In genomic region chr17:43393944-43394482, GRCh38 we compare ENCODE assay signal across 8 cellular contexts. TPM values are rescaled to one million over a fixed set of nuclear protein-coding genes. Genes with fewer than 3 reads are reported as not detected.
DNase-seq lines count a peak whose midpoint lies in the region; ATAC-seq and TF ChIP-seq lines count a peak whose summit lies in the region.

No MANE protein-coding gene starts in this region.

- TF ChIP-seq CTCF in activated B cell treated with CpG ODN at 0.5 μM for 24 hours (IDR thresholded peaks at IDR 0.05), result no peak
- peak; percentile 85 for TF ChIP-seq CTCF in cardiac fibroblast (IDR thresholded peaks at IDR 0.05; ENCODE audit: low read depth, low read length)

- no peaks in the 10 kb centered on the region for H3K9me3 Mint-ChIP-seq in activated B cell treated with CpG ODN at 0.5 μM for 24 hours

- peaks cover 2% of the 10 kb centered on the region for H3K36me3 Mint-ChIP-seq in activated B cell treated with CpG ODN at 0.5 μM for 24 hours (ENCODE audit: low read depth)

- peaks cover 42% of the 10 kb centered on the region for H3K4me1 Mint-ChIP-seq in activated B cell treated with CpG ODN at 0.5 μM for 24 hours

- peak overlapping the region; percentile 41 for H3K27ac Mint-ChIP-seq in activated B cell treated with CpG ODN at 0.5 μM for 24 hours

- intact Hi-C loops in activated B cell treated with CpG ODN at 0.5 μM for 24 hours (cut with micrococcal nuclease), result loop anchor here (1.0 to 10.0 kb wide), 4 partner anchors 26 to 1529 kb away; partner anchors contain the start of genes DHX8 and KLHL11

- H3K4me3 Mint-ChIP-seq in activated B cell treated with CpG ODN at 0.5 μM for 24 hours, result no peak overlapping the region

- no peak for TF ChIP-seq POLR2A in GM18505 (IDR thresholded peaks at IDR 0.05; ENCODE audit: borderline replicate concordance, extremely low read depth, insufficient read depth, insufficient read length)

- peak; percentile 35 for ATAC-seq in activated B cell treated with CpG ODN at 0.5 μM for 24 hours (ENCODE audit: low read depth)
- no peak for ATAC-seq in GM18505 (IDR thresholded peaks at IDR 0.05; ENCODE audit: unreplicated experiment)

- POLR2A ChIA-PET in activated B cell treated with CpG ODN at 0.5 μM for 24 hours (lab: Charles Lee), result interaction anchor here (0.6 to 8.4 kb wide), 7 partner anchors 22 to 955 kb away, joined by 3 to 117 read pairs (median 16); partner anchors contain the start of genes BECN1 and DHX8

- no peak overlapping the region for H3K4me3 ChIP-seq in cardiac fibroblast (replicated peaks in 1 of 2; ENCODE audit: low read depth in 2 of 2, low read length in 2 of 2)

- H3K27me3 Mint-ChIP-seq in activated B cell treated with CpG ODN at 0.5 μM for 24 hours, result no peaks in the 10 kb centered on the region

- CTCF ChIA-PET in activated B cell treated with CpG ODN at 0.5 μM for 24 hours (lab: Charles Lee), result interaction anchor here (0.6 to 7.3 kb wide), 16 partner anchors 9 to 499 kb away, joined by 3 to 110 read pairs (median 4); partner anchors contain the start of gene DHX8

- DNase-seq in A172 (ENCODE audit: low spot score), result peak; percentile 89
- DNase-seq in GM19240 (ENCODE audit: insufficient read length, low spot score), result peak; percentile 70
- DNase-seq in NCI-H2196 treated with DMSO at 0.1 percent for 48 hours (lab: John Stamatoyannopoulos, UW; ENCODE audit: unreplicated experiment), result peak; percentile 47
- peak; percentile 66 for DNase-seq in activated B cell treated with CpG ODN at 0.5 μM for 24 hours
- DNase-seq in cardiac fibroblast (ENCODE audit: low read depth in 2 of 2), result peak; percentile 91 to 94
- peak; percentile 92 for DNase-seq in islet precursor cell
- peak; percentile 86 for DNase-seq in stimulated activated CD4-positive, alpha-beta T cell treated with anti-CD3 and anti-CD28 coated beads, Interleukin-12 subunit alpha, Interleukin-12 subunit beta, amount 100 ng/mL, for 4 hours

RNA-seq across cellular contexts. Expression of gene ARL4D, which starts 4.8 kb away (rescaled TPM):
- 7.1 and 9.8 TPM in 2 replicates for total RNA-seq in A172 (2014; rRNA removed; shearing (Covaris generic))
- 5.8 and 6.4 TPM in 2 replicates for total RNA-seq in activated B cell treated with CpG ODN at 0.5 μM for 24 hours
